Comparison of ENCODE assay signal across 20 cellular contexts in the genomic region with DNA sequence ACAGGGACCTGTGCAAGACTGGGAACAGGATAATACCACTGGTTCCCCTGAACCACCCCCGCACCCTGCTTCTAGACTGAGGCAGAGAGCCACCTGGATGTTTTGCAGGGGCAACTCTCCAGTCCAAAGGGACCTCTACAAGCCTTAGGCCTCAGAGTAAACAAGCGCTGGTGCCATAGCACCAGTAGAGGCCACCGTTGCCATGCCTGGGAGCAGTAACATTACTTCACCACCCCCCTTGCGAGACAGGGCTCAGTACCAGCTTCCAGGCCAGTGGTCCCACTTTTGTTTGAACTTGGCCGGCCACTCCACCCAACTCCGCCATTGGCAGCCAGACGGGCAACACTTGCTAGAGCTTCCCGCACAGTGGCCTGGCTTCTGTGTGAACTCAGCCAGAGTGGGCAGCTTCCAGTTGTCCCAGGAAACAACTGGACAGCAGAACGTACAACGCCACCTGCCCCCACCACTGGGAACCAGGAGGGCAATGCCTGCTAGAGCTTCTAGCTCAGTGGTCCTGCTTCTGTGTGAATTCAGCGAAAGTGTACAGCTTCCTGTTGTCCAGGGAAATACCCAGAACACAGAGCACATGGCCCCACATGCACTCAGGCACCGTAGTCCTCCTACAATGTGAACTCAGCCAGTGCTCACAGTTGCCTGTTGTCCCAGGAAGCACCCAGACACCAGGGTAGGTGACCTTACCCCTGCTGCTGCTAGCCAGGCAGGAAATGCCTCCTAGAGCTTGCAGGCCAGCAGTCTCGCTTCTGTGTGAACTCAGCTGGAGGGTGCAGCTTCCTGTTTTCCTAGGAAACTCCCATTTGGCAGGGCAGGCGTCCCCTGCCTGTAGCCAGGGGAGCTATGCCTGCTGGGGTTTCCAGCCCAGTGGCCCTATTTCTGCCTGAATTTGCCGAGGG. TPM values are rescaled to one million over a fixed set of nuclear protein-coding genes. Genes with fewer than 3 reads are reported as not detected.
DNase-seq lines count a peak whose midpoint lies in the region; ATAC-seq and TF ChIP-seq lines count a peak whose summit lies in the region.
"Had no signal": no experiment of that assay in that cellular context is flagged by ENCODE, and none has a peak within 500 bp of the region (broad histone marks: within the 10 kb centered on the region; RNA-seq: fewer than 3 reads in every experiment).

No MANE protein-coding gene starts in this region.

- no peaks in the 10 kb centered on the region for H3K36me3 ChIP-seq in endodermal cell (ENCODE audit: control insufficient read depth, insufficient read depth, low read length)
- H3K36me3 ChIP-seq: esophagus muscularis mucosa had no signal

- H3K9ac ChIP-seq in endodermal cell (ENCODE audit: extremely low read depth, low read length, poor library complexity, severe bottlenecking), result no peak overlapping the region

- H3K27ac ChIP-seq in endodermal cell (ENCODE audit: low read depth, low read length), result no peak overlapping the region
- H3K27ac ChIP-seq: esophagus muscularis mucosa, PC-9 had no signal

- H3K9me3 Mint-ChIP-seq in endodermal cell, result peaks cover 24% of the 10 kb centered on the region
- H3K9me3 Mint-ChIP-seq: activated naive CD8-positive, alpha-beta T cell treated with anti-CD3 and anti-CD28 coated beads for 36 hours; central memory CD8-positive, alpha-beta T cell; memory B cell had no signal

- no peak overlapping the region for H3K4me3 ChIP-seq in endodermal cell (ENCODE audit: low read length)
- H3K4me3 ChIP-seq: esophagus muscularis mucosa, PC-9 had no signal

- H3K4me1 ChIP-seq in endodermal cell (ENCODE audit: control insufficient read depth, insufficient read depth, low read length), result no peaks in the 10 kb centered on the region

- DNase-seq in DMS53 treated with DMSO at 0.1 percent for 48 hours (lab: John Stamatoyannopoulos, UW; ENCODE audit: unreplicated experiment) (peak; percentile 28), Kasumi-1 (lab: John Stamatoyannopoulos, UW) (peak; percentile 8 to 10), endodermal cell (peak; percentile 58), left kidney (ENCODE audit: low read depth, low spot score) (peak; percentile 1), DMS 273 treated with DMSO at 0.1 percent for 48 hours (lab: John Stamatoyannopoulos, UW) (no peak), NCI-H1105 (lab: John Stamatoyannopoulos, UW) (no peak), AML-193 (lab: John Stamatoyannopoulos, UW) (no peak)
- DNase-seq: activated naive CD8-positive, alpha-beta T cell treated with anti-CD3 and anti-CD28 coated beads for 36 hours; COR-L47; hippocampal formation; IMR-90; NCI-H1105 treated with DMSO at 0.1 percent for 48 hours; NCI-H446 treated with DMSO at 0.1 percent for 48 hours; PC-9; T-helper 1 cell had no signal

- H3K27ac Mint-ChIP-seq in endodermal cell, result no peak overlapping the region
- H3K27ac Mint-ChIP-seq: activated naive CD8-positive, alpha-beta T cell treated with anti-CD3 and anti-CD28 coated beads for 36 hours; memory B cell had no signal

- H3K36me3 Mint-ChIP-seq in endodermal cell (ENCODE audit: low read depth), result peaks cover 4% of the 10 kb centered on the region
- H3K36me3 Mint-ChIP-seq: activated naive CD8-positive, alpha-beta T cell treated with anti-CD3 and anti-CD28 coated beads for 36 hours; memory B cell had no signal

- no peak overlapping the region for H3K4me3 Mint-ChIP-seq in endodermal cell
- H3K4me3 Mint-ChIP-seq: activated naive CD8-positive, alpha-beta T cell treated with anti-CD3 and anti-CD28 coated beads for 36 hours; central memory CD8-positive, alpha-beta T cell; memory B cell had no signal

- TF ChIP-seq CTCF in endodermal cell (conservative IDR thresholded peaks at IDR 0.05), result peak; percentile 49

- no peaks in the 10 kb centered on the region for H3K27me3 Mint-ChIP-seq in endodermal cell (ENCODE audit: insufficient read depth)
- H3K27me3 Mint-ChIP-seq: central memory CD8-positive, alpha-beta T cell had no signal

- ATAC-seq in HG03045 (IDR thresholded peaks at IDR 0.05; ENCODE audit: unreplicated experiment), result no peak
- ATAC-seq: activated CD4-positive, CD25-positive, alpha-beta regulatory T cell treated with anti-CD3 and anti-CD28 coated beads, Interleukin-2, amount 50 U/mL, for 24 hours had no signal

- 90 to 92% methylated on average over 4 to 15 of the region's 15 CpGs for WGBS in endodermal cell (ENCODE audit: insufficient coverage in 1 of 2, insufficient read length in 1 of 2), 2 experiments

- H3K27me3 ChIP-seq in endodermal cell (ENCODE audit: control insufficient read depth, insufficient read depth, low read length, poor library complexity, severe bottlenecking), result no peaks in the 10 kb centered on the region

- peaks cover 4% of the 10 kb centered on the region for H3K4me1 Mint-ChIP-seq in endodermal cell
- H3K4me1 Mint-ChIP-seq: activated naive CD8-positive, alpha-beta T cell treated with anti-CD3 and anti-CD28 coated beads for 36 hours; central memory CD8-positive, alpha-beta T cell; memory B cell had no signal

- no peaks in the 10 kb centered on the region for H3K9me3 ChIP-seq in endodermal cell (ENCODE audit: control insufficient read depth, low read length)
- H3K9me3 ChIP-seq: esophagus muscularis mucosa had no signal

RNA-seq across cellular contexts. Expression of a gene that starts 39.9 kb away (rescaled TPM):
- total RNA-seq in endodermal cell, result 1 to 10 TPM in 1 of 2 donors, under 1 TPM in 1; 0.20 to 1.5 TPM
- 5.1 TPM for polyA plus RNA-seq in endodermal cell (2013, experiment 1 of 2)
- polyA plus RNA-seq in endodermal cell (2013, experiment 2 of 2), result 5.9 TPM
- total RNA-seq: activated naive CD8-positive, alpha-beta T cell treated with anti-CD3 and anti-CD28 coated beads for 36 hours; IMR-90 had no signal
- polyA plus RNA-seq: IMR-90 had no signal

Comparison
In these comparisons a context has a peak if more than half of its experiments do, and no peak if none do; other contexts are left out.
1. DNase-seq: peak in DMS53 treated with DMSO at 0.1 percent for 48 hours (single experiment), Kasumi-1 (2 of 2), endodermal cell (single experiment) and left kidney (single experiment); none in DMS 273 treated with DMSO at 0.1 percent for 48 hours (single experiment), NCI-H1105 (single experiment) and AML-193 (0 of 2).